ENCODE assay signal across 1 cellular context in the genomic region with DNA sequence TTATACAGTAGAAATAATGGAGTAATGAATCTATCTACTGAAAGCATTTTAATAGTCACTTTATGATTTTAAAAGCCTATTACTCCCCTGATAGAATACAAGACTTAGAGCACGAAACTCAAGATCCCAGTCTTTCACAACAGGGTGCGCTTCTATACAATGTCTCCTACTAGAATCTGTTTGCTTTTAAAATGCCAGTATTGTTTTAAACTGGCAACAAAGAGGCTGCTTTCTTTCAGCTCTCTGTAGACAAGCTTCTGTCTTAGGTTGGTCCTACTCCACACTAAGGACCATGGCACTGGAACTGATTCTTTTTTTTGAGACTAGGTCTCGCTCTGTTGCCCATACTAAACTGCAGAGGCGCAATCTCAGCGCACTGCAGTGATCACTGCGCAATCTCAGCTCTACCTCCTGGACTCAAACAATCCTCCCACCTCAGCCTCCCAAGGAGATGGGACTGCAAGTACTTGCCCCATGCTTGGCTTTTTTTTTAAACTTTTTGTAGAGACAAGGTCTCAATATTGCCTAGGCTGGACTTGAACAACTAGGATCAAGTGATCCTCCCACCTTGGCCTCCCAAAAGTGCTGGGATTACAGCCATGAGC.
A peak's percentile ranks its signal among the peaks of the same experiment; 100 is the strongest.
TF ChIP-seq lines count a peak whose summit lies in the region.

No MANE protein-coding gene starts in this region.

TF ChIP-seq in K562, 482 proteins besides CTCF, POLR2A, EP300 and RAD21:
- no peak for TF ChIP-seq MEF2A (IDR thresholded peaks at IDR 0.05; ENCODE audit: control insufficient read depth, low read depth, low read length)
- TF ChIP-seq, protein P1, sequence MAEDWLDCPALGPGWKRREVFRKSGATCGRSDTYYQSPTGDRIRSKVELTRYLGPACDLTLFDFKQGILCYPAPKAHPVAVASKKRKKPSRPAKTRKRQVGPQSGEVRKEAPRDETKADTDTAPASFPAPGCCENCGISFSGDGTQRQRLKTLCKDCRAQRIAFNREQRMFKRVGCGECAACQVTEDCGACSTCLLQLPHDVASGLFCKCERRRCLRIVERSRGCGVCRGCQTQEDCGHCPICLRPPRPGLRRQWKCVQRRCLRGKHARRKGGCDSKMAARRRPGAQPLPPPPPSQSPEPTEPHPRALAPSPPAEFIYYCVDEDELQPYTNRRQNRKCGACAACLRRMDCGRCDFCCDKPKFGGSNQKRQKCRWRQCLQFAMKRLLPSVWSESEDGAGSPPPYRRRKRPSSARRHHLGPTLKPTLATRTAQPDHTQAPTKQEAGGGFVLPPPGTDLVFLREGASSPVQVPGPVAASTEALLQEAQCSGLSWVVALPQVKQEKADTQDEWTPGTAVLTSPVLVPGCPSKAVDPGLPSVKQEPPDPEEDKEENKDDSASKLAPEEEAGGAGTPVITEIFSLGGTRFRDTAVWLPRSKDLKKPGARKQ (CRISPR knock-in tag; IDR thresholded peaks at IDR 0.05): no peak
- no peak for TF ChIP-seq CUX1 (CRISPR knock-in tag; IDR thresholded peaks at IDR 0.05)
- TF ChIP-seq NR2F6 (CRISPR knock-in tag; IDR thresholded peaks at IDR 0.05): no peak
- TF ChIP-seq RCOR1 (IDR thresholded peaks at IDR 0.05; ENCODE audit: borderline replicate concordance in 1 of 2, low read depth in 2 of 2, low read length in 2 of 2): peak in 1 of 2 experiments; percentile 74; a peak in 2 of 4 replicates
- peak; percentile 83 to 88 for TF ChIP-seq KDM1A (IDR thresholded peaks at IDR 0.05)
- 0 out of 4 replicates have a peak, but pooled peaks of 1 of the 2 experiments have one; percentile 25 for TF ChIP-seq HDAC1 (IDR thresholded peaks at IDR 0.05)
- TF ChIP-seq SETDB1 (IDR thresholded peaks at IDR 0.05; ENCODE audit: low read length): no peak
- no peak for TF ChIP-seq ZNF518B (CRISPR knock-in tag; IDR thresholded peaks at IDR 0.05)
- TF ChIP-seq MCM7 (IDR thresholded peaks at IDR 0.05): no peak
TF ChIP-seq in K562: peak in this region for 3.
